ENCODE assay signal across 1 cellular context in genomic region chr17:81822996-81823799, GRCh38.
A peak's percentile ranks its signal among the peaks of the same experiment; 100 is the strongest.
TF ChIP-seq lines count a peak whose summit lies in the region.

No MANE protein-coding gene starts in this region.

TF ChIP-seq in HepG2, 621 proteins besides CTCF, POLR2A, EP300 and RAD21:
- TF ChIP-seq MEIS1 (CRISPR knock-in tag; IDR thresholded peaks at IDR 0.05; ENCODE audit: borderline replicate concordance): no peak
- peak; percentile 49; the same call in 1 of the 2 replicates for TF ChIP-seq RBFOX2 (IDR thresholded peaks at IDR 0.05; ENCODE audit: low read depth, low read length)
